ENCODE assay signal across 9 cellular contexts in the genomic region with DNA sequence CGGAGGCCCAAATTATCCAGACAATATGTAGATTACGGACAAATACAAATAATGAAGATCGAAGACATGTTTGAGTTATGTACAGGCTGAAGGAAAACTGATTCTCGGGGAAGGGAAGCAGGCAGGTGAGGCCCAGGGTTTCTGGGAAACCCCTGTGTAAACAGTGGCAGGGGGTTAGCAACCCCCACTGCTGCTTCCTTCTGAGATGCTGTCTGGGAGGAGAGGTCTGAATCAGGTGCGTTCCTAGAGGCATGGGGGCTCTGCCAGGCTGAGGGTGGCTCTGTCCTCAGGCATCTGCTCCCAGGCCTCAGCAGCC. TPM values are rescaled to one million over a fixed set of nuclear protein-coding genes. Genes with fewer than 3 reads are reported as not detected.
DNase-seq lines count a peak whose midpoint lies in the region; ATAC-seq lines count a peak whose summit lies in the region.
"Had no signal": no experiment of that assay in that cellular context is flagged by ENCODE, and none has a peak within 500 bp of the region (broad histone marks: within the 10 kb centered on the region; RNA-seq: fewer than 3 reads in every experiment).

No MANE protein-coding gene starts in this region.

- H3K27ac Mint-ChIP-seq in T-helper 1 cell treated with Interleukin-12 subunit alpha and Interleukin-12 subunit beta and Interleukin-4 antibody, amounts not matched to agents 30 μg/mL and 1 μg/mL, for 36 hours: no peak overlapping the region
- H3K27ac Mint-ChIP-seq in activated T-helper 17 cell treated with anti-CD3 and anti-CD28 coated beads, Interleukin-2, amount 50 U/mL, for 72 hours: peak overlapping the region; percentile 80

- DNase-seq in T-helper 1 cell: no peak
- DNase-seq in Ammon's horn (ENCODE audit: low spot score): no peak
- no peak for DNase-seq in nucleus accumbens (lab: John Stamatoyannopoulos, UW)
- DNase-seq in islet precursor cell: no peak

- ATAC-seq in activated T-helper 17 cell treated with anti-CD3 and anti-CD28 coated beads, Interleukin-2, amount 50 U/mL, for 72 hours (replicated peaks): peak; percentile 8

- peak overlapping the region; percentile 65 for H3K4me3 Mint-ChIP-seq in T-helper 1 cell treated with Interleukin-12 subunit alpha and Interleukin-12 subunit beta and Interleukin-4 antibody, amounts not matched to agents 30 μg/mL and 1 μg/mL, for 36 hours
- peak overlapping the region; percentile 73 for H3K4me3 Mint-ChIP-seq in activated T-helper 17 cell treated with anti-CD3 and anti-CD28 coated beads, Interleukin-2, amount 50 U/mL, for 72 hours

- H3K4me3 ChIP-seq in iPS-18c (ENCODE audit: insufficient read depth, low read depth, low read length) (peak overlapping the region; percentile 45), stomach smooth muscle (ENCODE audit: low read length in 2 of 2) (peak overlapping the region; percentile 65 to 74)

- H3K36me3 ChIP-seq in stomach smooth muscle (ENCODE audit: control insufficient read depth in 2 of 2, insufficient read depth in 2 of 2, low read length in 2 of 2): no peaks in the 10 kb centered on the region

- H3K27me3 Mint-ChIP-seq in T-helper 1 cell treated with Interleukin-12 subunit alpha and Interleukin-12 subunit beta and Interleukin-4 antibody, amounts not matched to agents 30 μg/mL and 1 μg/mL, for 36 hours (ENCODE audit: low read depth): peaks cover 39% of the 10 kb centered on the region
- H3K27me3 Mint-ChIP-seq in activated T-helper 17 cell treated with anti-CD3 and anti-CD28 coated beads, Interleukin-2, amount 50 U/mL, for 72 hours: peaks cover 3% of the 10 kb centered on the region

- no peaks in the 10 kb centered on the region for H3K27me3 ChIP-seq in stomach smooth muscle (ENCODE audit: control insufficient read depth in 1 of 2, insufficient read depth in 2 of 2, low read length in 2 of 2)

- H3K4me1 ChIP-seq in stomach smooth muscle (ENCODE audit: control insufficient read depth, insufficient read depth, low read length): peaks cover 15% of the 10 kb centered on the region

- no peaks in the 10 kb centered on the region for H3K36me3 Mint-ChIP-seq in T-helper 1 cell treated with Interleukin-12 subunit alpha and Interleukin-12 subunit beta and Interleukin-4 antibody, amounts not matched to agents 30 μg/mL and 1 μg/mL, for 36 hours (ENCODE audit: low read depth)
- H3K36me3 Mint-ChIP-seq in activated T-helper 17 cell treated with anti-CD3 and anti-CD28 coated beads, Interleukin-2, amount 50 U/mL, for 72 hours (ENCODE audit: low read depth): no peaks in the 10 kb centered on the region

- peaks cover 2% of the 10 kb centered on the region for H3K9me3 ChIP-seq in iPS-18c (ENCODE audit: control insufficient read depth, insufficient read depth, low read length)
- no peaks in the 10 kb centered on the region for H3K9me3 ChIP-seq in stomach smooth muscle (ENCODE audit: control insufficient read depth in 2 of 2, low read length in 2 of 2)

- H3K9me3 Mint-ChIP-seq in T-helper 1 cell treated with Interleukin-12 subunit alpha and Interleukin-12 subunit beta and Interleukin-4 antibody, amounts not matched to agents 30 μg/mL and 1 μg/mL, for 36 hours: no peaks in the 10 kb centered on the region
- no peaks in the 10 kb centered on the region for H3K9me3 Mint-ChIP-seq in activated T-helper 17 cell treated with anti-CD3 and anti-CD28 coated beads, Interleukin-2, amount 50 U/mL, for 72 hours

- H3K4me1 Mint-ChIP-seq in T-helper 1 cell treated with Interleukin-12 subunit alpha and Interleukin-12 subunit beta and Interleukin-4 antibody, amounts not matched to agents 30 μg/mL and 1 μg/mL, for 36 hours (ENCODE audit: low read depth): peaks cover 11% of the 10 kb centered on the region
- peaks cover 5% of the 10 kb centered on the region for H3K4me1 Mint-ChIP-seq in activated T-helper 17 cell treated with anti-CD3 and anti-CD28 coated beads, Interleukin-2, amount 50 U/mL, for 72 hours

- H3K27ac ChIP-seq in stomach smooth muscle (ENCODE audit: low read length): peak overlapping the region; percentile 75
- H3K27ac ChIP-seq: 22Rv1 had no signal

- H3K9ac ChIP-seq in stomach smooth muscle (ENCODE audit: low read length in 2 of 2): peak overlapping the region; percentile 61 to 79

RNA-seq across cellular contexts. Expression of gene MDGA1, which starts 7.2 kb away (rescaled TPM):
- 1 to 10 TPM in 1 of 2 donors, under 1 TPM in 1; 0.32 to 3.0 TPM for total RNA-seq in activated T-helper 17 cell treated with anti-CD3 and anti-CD28 coated beads, Interleukin-2, amount 50 U/mL, for 72 hours
